Comparison of ENCODE assay signal across 8 cellular contexts in genomic region chr2:25851740-25852503, GRCh38.
A peak's percentile ranks its signal among the peaks of the same experiment; 100 is the strongest.
DNase-seq lines count a peak whose midpoint lies in the region; ATAC-seq and TF ChIP-seq lines count a peak whose summit lies in the region.

No MANE protein-coding gene starts in this region.

- H3K4me1 ChIP-seq in neutrophil (ENCODE audit: control insufficient read depth in 1 of 2, insufficient read depth in 1 of 2, low read depth in 1 of 2, low read length in 1 of 2), result peaks cover 29 to 35% of the 10 kb centered on the region in 2 experiments

- H3K4me3 ChIP-seq in fibroblast of pulmonary artery (replicated peaks; ENCODE audit: low read depth, low read length) (peak overlapping the region; percentile 38), neutrophil (ENCODE audit: low read depth in 1 of 2, low read length in 1 of 2) (peak overlapping the region; percentile 2 to 47)

- H3K36me3 ChIP-seq in neutrophil, result peaks cover 4% of the 10 kb centered on the region

- ATAC-seq in HG02973 (IDR thresholded peaks at IDR 0.05; ENCODE audit: unreplicated experiment), result peak; percentile 71
- ATAC-seq in HG03457 (IDR thresholded peaks at IDR 0.05; ENCODE audit: unreplicated experiment), result no peak

- H3K27me3 ChIP-seq in neutrophil, result no peaks in the 10 kb centered on the region

- DNase-seq in AG20443 (ENCODE audit: low spot score) (peak; percentile 72), NCI-H2227 treated with DMSO at 0.1 percent for 48 hours (lab: John Stamatoyannopoulos, UW) (peak; percentile 59), fibroblast of pulmonary artery (ENCODE audit: low read depth) (peak; percentile 93)
- peak; percentile 68 for DNase-seq in activated CD8-positive, alpha-beta memory T cell treated with anti-CD3 and anti-CD28 coated beads, Interleukin-2, amount 50 U/mL, for 48 hours

- H3K27ac ChIP-seq in neutrophil, result peak overlapping the region; percentile 76

- no peaks in the 10 kb centered on the region for H3K9me3 ChIP-seq in neutrophil

- TF ChIP-seq CTCF in GM12874 (IDR thresholded peaks at IDR 0.05; ENCODE audit: insufficient read depth, low read depth, low read length) (peak; percentile 47), fibroblast of pulmonary artery (IDR thresholded peaks at IDR 0.05; ENCODE audit: low read length, missing control alignments) (peak; percentile 60), neutrophil (IDR thresholded peaks at IDR 0.05) (peak; percentile 84)
